Comparison of ENCODE assay signal across 28 cellular contexts in genomic region chr10:43774234-43774769, GRCh38.
"Had no signal": no experiment of that assay in that cellular context is flagged by ENCODE, and none has a peak within 500 bp of the region (broad histone marks: within the 10 kb centered on the region; RNA-seq: fewer than 3 reads in every experiment).

No MANE protein-coding gene starts in this region.

- H3K27ac ChIP-seq: ascending aorta, body of pancreas, Peyer's patch, RWPE1 had no signal

- H3K36me3 ChIP-seq: ascending aorta, Peyer's patch had no signal

- FAIRE-seq: bronchial epithelial cell had no signal

- H3K27me3 ChIP-seq: ascending aorta, body of pancreas, Peyer's patch had no signal

- ATAC-seq: activated naive CD4-positive, alpha-beta T cell treated with anti-CD3 and anti-CD28 coated beads, Interleukin-2, amount 50 U/mL, for 72 hours; activated naive CD8-positive, alpha-beta T cell treated with anti-CD3 and anti-CD28 coated beads, Interleukin-2, amount 50 U/mL, for 24 hours; activated T-cell treated with anti-CD3 and anti-CD28 coated beads, Interleukin-2, amount 50 U/mL, for 4 hours; body of pancreas; T-helper 17 cell had no signal

- H3K9me3 ChIP-seq: body of pancreas, Peyer's patch had no signal

- H3K4me1 ChIP-seq: ascending aorta, Peyer's patch had no signal

- H3K4me3 ChIP-seq: ascending aorta, body of pancreas, Peyer's patch had no signal

- DNase-seq: activated B cell treated with CpG ODN at 0.5 μM for 24 hours; activated CD4-positive, alpha-beta memory T cell treated with anti-CD3 and anti-CD28 coated beads for 36 hours; activated CD4-positive, alpha-beta T cell treated with anti-CD3 and anti-CD28 coated beads, Interleukin-2, amount 10 ng/mL, durations not matched to agents 7 days and 5 days; activated CD8-positive, alpha-beta memory T cell treated with anti-CD3 and anti-CD28 coated beads for 24 hours; activated effector memory CD4-positive, alpha-beta T cell treated with anti-CD3 and anti-CD28 coated beads, Interleukin-2, amount 50 U/mL, for 16 hours; activated naive CD4-positive, alpha-beta T cell treated with Interleukin-2 at 50 U/mL for 16 hours; activated naive CD8-positive, alpha-beta T cell treated with anti-CD3 and anti-CD28 coated beads, Interleukin-2, amount 50 U/mL, for 24 hours; activated T-cell treated with anti-CD3 and anti-CD28 coated beads, Interleukin-2, amount 50 U/mL, for 4 hours; amniotic stem cell; body of pancreas; central memory CD4-positive, alpha-beta T cell; Kasumi-1; KBM-7; NCI-H1092; NCI-H1417; NCI-H1694 treated with DMSO at 0.1 percent for 48 hours; NCI-H2029 treated with DMSO at 0.1 percent for 48 hours; NCI-H510A treated with DMSO at 0.1 percent for 48 hours; NCI-H69; NK-92 treated with Interleukin-12 subunit alpha and Interleukin-12 subunit beta, amount 100 ng/mL, for 24 hours; Peyer's patch; Right ventricle myocardium superior; T-helper 17 cell; T-helper 9 cell had no signal
